Comparison of ENCODE assay signal across 16 cellular contexts in the genomic region with DNA sequence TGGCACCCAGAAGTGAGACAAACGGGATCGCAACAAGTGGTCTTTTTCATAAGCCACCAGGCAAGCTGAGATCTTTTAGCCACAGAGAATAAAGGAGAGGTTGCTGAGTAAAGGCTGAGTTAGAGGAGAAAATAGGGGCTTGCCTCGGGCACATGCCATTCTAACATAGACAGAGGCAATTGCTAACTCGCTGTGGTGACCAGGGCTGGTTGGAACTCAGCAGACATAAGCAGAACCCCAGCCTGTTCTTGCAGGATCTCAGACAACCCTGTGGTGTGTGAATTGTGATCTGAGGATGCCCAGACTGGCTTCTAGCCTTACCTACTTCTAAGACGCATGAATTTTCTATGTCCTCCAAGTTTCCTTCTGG.
DNase-seq lines count a peak whose midpoint lies in the region; ATAC-seq and TF ChIP-seq lines count a peak whose summit lies in the region.
"Had no signal": no experiment of that assay in that cellular context is flagged by ENCODE, and none has a peak within 500 bp of the region (broad histone marks: within the 10 kb centered on the region; RNA-seq: fewer than 3 reads in every experiment).

No MANE protein-coding gene starts in this region.

- intact Hi-C loops in Panc1 (cut with micrococcal nuclease; ENCODE audit: unreplicated experiment), result no loop called here

- CTCF ChIA-PET in Panc1 (lab: Charles Lee), result no interaction called here

- H3K79me1 ChIP-seq in neuronal stem cell (ENCODE audit: low read depth, low read length), result no peaks in the 10 kb centered on the region

- H3K9me3 ChIP-seq in Panc1 (ENCODE audit: control insufficient read depth, insufficient read depth, low read depth, low read length), result peaks cover 6% of the 10 kb centered on the region; the same call in 1 of the 2 replicates
- H3K9me3 ChIP-seq in neuronal stem cell (replicated peaks in 1 of 2; ENCODE audit: control insufficient read depth in 2 of 2, insufficient read depth in 1 of 2, low read depth in 1 of 2, low read length in 2 of 2), result peaks cover 0 to 8% of the 10 kb centered on the region in 2 donors

- in situ Hi-C loops in Panc1 (cut with HindIII; ENCODE audit: low pct_unique_long_range_greater_than_20kb, low sequenced_read_pairs), result no loop called here

- H2AK5ac ChIP-seq in neuronal stem cell (ENCODE audit: low read depth, low read length), result no peak overlapping the region

- H2BK12ac ChIP-seq in neuronal stem cell (ENCODE audit: low read length), result no peak overlapping the region

- BruUV-seq in Panc1 (replicated peaks; lab: Mats Ljungman, UMichigan), result no TSS peak

- ATAC-seq in Panc1 (no peak), GM21737 (IDR thresholded peaks at IDR 0.05; ENCODE audit: unreplicated experiment) (no peak)

- no peak overlapping the region for H2BK5ac ChIP-seq in neuronal stem cell (ENCODE audit: low read length)

- H3K36me3 ChIP-seq in Panc1 (ENCODE audit: control insufficient read depth, insufficient read depth, low read length) (no peaks in the 10 kb centered on the region), neuronal stem cell (replicated peaks in 1 of 2; ENCODE audit: control insufficient read depth in 2 of 2, insufficient read depth in 2 of 2, low read length in 2 of 2) (no peaks in the 10 kb centered on the region), H7 (replicated peaks; ENCODE audit: control insufficient read depth, insufficient read depth, low read length) (no peaks in the 10 kb centered on the region)
- H3K36me3 ChIP-seq: SJCRH30 had no signal

- H3K27me3 ChIP-seq in Panc1 (ENCODE audit: control insufficient read depth, insufficient read depth, low read length) (no peaks in the 10 kb centered on the region), neuronal stem cell (ENCODE audit: control insufficient read depth in 3 of 3, insufficient read depth in 3 of 3, low read depth in 1 of 3, low read length in 3 of 3) (no peaks in the 10 kb centered on the region), H7 (ENCODE audit: control insufficient read depth, insufficient read depth, low read length) (no peaks in the 10 kb centered on the region)
- H3K27me3 ChIP-seq: SJCRH30 had no signal

- H2BK120ac ChIP-seq in neuronal stem cell (ENCODE audit: low read depth, low read length), result no peak overlapping the region

- POLR2A ChIA-PET in Panc1 (lab: Charles Lee), result no interaction called here

- DNase-seq in EH (ENCODE audit: low read depth), result peak; percentile 33
- no peak for DNase-seq in Panc1 (ENCODE audit: low read depth, low spot score)
- DNase-seq in epithelial cell of prostate (ENCODE audit: low read depth, low spot score), result no peak
- no peak for DNase-seq in neuronal stem cell (ENCODE audit: low spot score)
- DNase-seq in putamen (ENCODE audit: low spot score), result no peak
- no peak for DNase-seq in H7
- DNase-seq in stimulated activated CD4-positive, alpha-beta T cell treated with anti-CD3 and anti-CD28 coated beads, Interleukin-15, amount 100 ng/mL, for 24 hours, result no peak
- DNase-seq: CD4-positive, alpha-beta memory T cell; DMS53; NCI-H1092 treated with DMSO at 0.1 percent for 48 hours; NCI-H146; NCI-H2029 treated with DMSO at 0.1 percent for 48 hours; NCI-H2171; RPMI8226; SJCRH30 had no signal

- no peak overlapping the region for H2BK15ac ChIP-seq in neuronal stem cell (ENCODE audit: low read length)

- H3K4me1 ChIP-seq in Panc1 (ENCODE audit: control insufficient read depth, insufficient read depth, low read length) (peaks cover 19% of the 10 kb centered on the region), neuronal stem cell (ENCODE audit: control insufficient read depth in 2 of 2, insufficient read depth in 1 of 2, low read depth in 1 of 2, low read length in 2 of 2) (peaks cover 16 to 17% of the 10 kb centered on the region in 2 donors)

- H3K9ac ChIP-seq in neuronal stem cell (ENCODE audit: low read depth, low read length, poor library complexity), result no peak overlapping the region

- H4K8ac ChIP-seq in neuronal stem cell (ENCODE audit: low read depth, low read length), result no peak overlapping the region

- H4K91ac ChIP-seq in neuronal stem cell (ENCODE audit: low read depth, low read length, poor library complexity), result no peak overlapping the region

- no peak overlapping the region for H3K23ac ChIP-seq in neuronal stem cell (ENCODE audit: low read depth, low read length, poor library complexity)

- WGBS in neuronal stem cell (ENCODE audit: extremely low coverage in 2 of 2, insufficient read length in 2 of 2, insufficient replicate concordance in 1 of 2), 2 donors, result no CpG with 5 or more reads among the region's 5 CpGs

- peak overlapping the region; percentile 32 for H3K18ac ChIP-seq in neuronal stem cell (ENCODE audit: low read length)

- H3K27ac ChIP-seq in Panc1 (ENCODE audit: low read length) (peak overlapping the region; percentile 36), epithelial cell of prostate (peak overlapping the region; percentile 96), neuronal stem cell (replicated peaks; ENCODE audit: low read length) (no peak overlapping the region)
- H3K27ac ChIP-seq: SJCRH30 had no signal

- H2AFZ ChIP-seq in neuronal stem cell (ENCODE audit: low read length), result no peak overlapping the region

- no peak overlapping the region for H3K14ac ChIP-seq in neuronal stem cell (ENCODE audit: low read length)

- H3K4me3 ChIP-seq in Panc1 (ENCODE audit: low read depth in 2 of 2, low read length in 2 of 2) (no peak overlapping the region), neuronal stem cell (ENCODE audit: low read length in 2 of 2) (no peak overlapping the region), H7 (ENCODE audit: insufficient read depth, low read depth, low read length) (no peak overlapping the region)
- H3K4me3 ChIP-seq: SJCRH30 had no signal

- no peak overlapping the region for H3K4me2 ChIP-seq in neuronal stem cell (ENCODE audit: insufficient read depth, low read length, poor library complexity, severe bottlenecking)

- no peak for TF ChIP-seq CTCF in Panc1 (IDR thresholded peaks at IDR 0.05)

- no peak overlapping the region for H3K4ac ChIP-seq in neuronal stem cell (ENCODE audit: low read length)
